Comparison of ENCODE assay signal across 1 cellular context in genomic region chr9:68872026-68872501, GRCh38.
TF ChIP-seq lines count a peak whose summit lies in the region.

No MANE protein-coding gene starts in this region.

TF ChIP-seq in GM23338, 12 proteins besides CTCF, POLR2A, EP300 and RAD21 (continued from another document):
- TF ChIP-seq ZNF462 (CRISPR knock-in tag; IDR thresholded peaks at IDR 0.05) (peak; percentile 89), EZH2phosphoT487 (IDR thresholded peaks at IDR 0.05; ENCODE audit: unreplicated experiment) (no peak), ETS1 (IDR thresholded peaks at IDR 0.05) (peak; percentile 62), JUNB (IDR thresholded peaks at IDR 0.05; ENCODE audit: unreplicated experiment) (no peak), ZNF114 (CRISPR knock-in tag; IDR thresholded peaks at IDR 0.05) (peak; percentile 48; the same call in 1 of the 2 replicates), POLR2AphosphoS5 (IDR thresholded peaks at IDR 0.05; ENCODE audit: low read depth) (peak; percentile 49; the same call in 1 of the 2 replicates), STAT1 (IDR thresholded peaks at IDR 0.05; ENCODE audit: unreplicated experiment) (no peak)
